8 cellular contexts compared by ENCODE assay signal in the genomic region with DNA sequence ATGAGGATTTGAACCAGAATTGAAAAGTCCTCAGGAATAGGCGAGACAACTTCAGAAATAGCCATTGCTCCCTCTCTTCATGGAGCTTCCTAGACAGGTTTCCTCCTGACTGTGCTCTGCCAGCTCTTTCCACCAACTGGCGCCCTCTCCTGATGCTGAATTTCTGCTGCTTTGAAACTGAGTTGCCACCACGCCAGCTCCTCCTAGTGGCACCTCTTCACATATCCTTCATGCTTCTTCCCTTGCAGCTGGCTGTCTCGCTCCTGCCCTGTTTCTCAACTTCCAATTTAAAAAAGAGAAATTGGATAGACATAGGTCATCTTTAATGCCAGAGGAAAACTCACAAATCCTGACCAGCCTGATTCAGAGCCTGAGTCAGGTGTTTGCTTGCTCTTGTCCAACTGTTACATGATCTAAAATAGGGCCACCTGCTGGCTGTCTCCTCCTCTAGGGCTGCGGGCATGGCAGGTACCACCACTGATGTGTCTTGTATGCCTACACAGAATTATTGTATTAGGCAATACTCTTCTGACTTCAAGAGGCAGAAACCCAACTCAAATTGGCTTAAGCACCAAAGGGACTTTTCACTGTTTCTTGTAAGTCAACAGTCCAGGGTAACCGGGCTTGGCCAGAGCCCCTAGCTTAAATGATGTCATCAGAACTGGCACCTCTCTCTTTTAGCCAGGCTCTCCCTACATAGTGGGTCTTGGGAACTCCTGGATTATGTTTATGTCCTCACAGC. TPM values are rescaled to one million over a fixed set of nuclear protein-coding genes. Genes with fewer than 3 reads are reported as not detected.
DNase-seq lines count a peak whose midpoint lies in the region; ATAC-seq and TF ChIP-seq lines count a peak whose summit lies in the region.
"Not testable (repeated sequence)": the region's sequence is repeated elsewhere in the genome, so short reads cannot be mapped to it uniquely, and the experiment has no call there.

No MANE protein-coding gene starts in this region.

- not testable (repeated sequence) for H3K27me3 ChIP-seq in breast epithelium

- not testable (repeated sequence) for H3K4me3 ChIP-seq in AG09309 (ENCODE audit: control insufficient read depth, low read depth, low read length); WI38 (ENCODE audit: low read depth, low read length); breast epithelium

- peak; percentile 55 for ATAC-seq in GM18520 (IDR thresholded peaks at IDR 0.05; ENCODE audit: unreplicated experiment)
- peak; percentile 85 for ATAC-seq in HG03135 (IDR thresholded peaks at IDR 0.05; ENCODE audit: unreplicated experiment)
- peak; percentile 86 for ATAC-seq in sciatic nerve

- not testable (repeated sequence) for H3K4me1 ChIP-seq in breast epithelium

- DNase-seq in AG09309 (ENCODE audit: low read depth) (peak; percentile 68), NCI-H2227 (lab: John Stamatoyannopoulos, UW; ENCODE audit: unreplicated experiment) (peak; percentile 40), breast epithelium (ENCODE audit: low spot score in 2 of 2) (peak; percentile 62 to 67), inferior parietal cortex (ENCODE audit: extremely low spot score) (peak; percentile 72), sciatic nerve (ENCODE audit: low spot score) (peak; percentile 74)

- H3K27ac ChIP-seq in breast epithelium = not testable (repeated sequence)

- not testable (repeated sequence) for H3K36me3 ChIP-seq in breast epithelium

- intact Hi-C loops in breast epithelium (cut with DNase I; ENCODE audit: low total_unique reads); sciatic nerve (cut with DNase I): not testable (repeated sequence)

- TF ChIP-seq CTCF in AG09309 (IDR thresholded peaks at IDR 0.05; ENCODE audit: control insufficient read depth, insufficient read depth, low read depth, low read length, missing control alignments) = peak; percentile 88
- peak; percentile 90 for TF ChIP-seq CTCF in WI38 (IDR thresholded peaks at IDR 0.05; ENCODE audit: low read depth, low read length)
- TF ChIP-seq CTCF in breast epithelium (IDR thresholded peaks at IDR 0.05) = peak in 2 of 3 donors; percentile 52 to 72

- H3K9me3 ChIP-seq in breast epithelium = not testable (repeated sequence)

- not testable (repeated sequence) for TF ChIP-seq POLR2A in breast epithelium (IDR thresholded peaks at IDR 0.05)

RNA-seq across cellular contexts. Expression of gene GPRIN2, which starts 9.3 kb away (rescaled TPM):
- total RNA-seq in breast epithelium (1 to 10 TPM in 2 of 3 donors, not detected in 1; 5.9 to 6.9 TPM), sciatic nerve (2.0 TPM)

RNA-seq across cellular contexts. Expression of gene SYT15, which starts 13.2 kb away (rescaled TPM):
- total RNA-seq in breast epithelium (1 to 10 TPM; 1.6 to 5.9 (median 3.8) TPM), sciatic nerve (17.1 TPM)
